1 cellular context compared by ENCODE assay signal in the genomic region with DNA sequence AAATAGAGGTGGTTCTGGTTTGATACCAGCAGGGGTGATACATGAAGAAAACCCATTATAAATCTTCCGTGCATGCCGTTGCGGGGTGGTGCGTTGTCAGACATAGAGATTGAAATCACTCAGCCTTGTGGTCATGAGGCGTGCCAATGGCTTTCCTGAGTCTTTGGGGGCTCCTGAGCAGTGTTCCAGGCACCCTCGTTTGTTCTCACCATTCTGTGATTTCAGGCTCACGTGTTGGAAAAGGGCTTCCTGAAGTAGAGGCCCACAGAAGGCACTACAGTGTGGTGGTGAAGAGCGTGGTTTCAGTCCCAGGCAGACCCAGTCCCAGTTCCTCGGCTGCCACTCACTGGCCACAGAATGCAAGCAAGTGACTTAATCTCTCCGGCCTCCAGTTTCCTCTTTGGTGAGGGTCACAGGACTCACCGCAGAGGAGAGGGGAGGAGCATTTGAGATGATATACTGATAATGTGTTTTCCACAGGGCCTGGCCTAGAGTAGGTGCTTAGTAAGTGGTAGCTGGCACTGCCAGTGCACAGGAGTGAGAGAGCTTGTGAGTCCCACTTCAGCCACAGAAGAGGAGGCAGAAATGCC.
TF ChIP-seq lines count a peak whose summit lies in the region.

No MANE protein-coding gene starts in this region.

TF ChIP-seq in H1, 55 proteins besides CTCF, POLR2A, EP300 and RAD21 (continued from another document):
- TF ChIP-seq HDAC2 (IDR thresholded peaks at IDR 0.05; ENCODE audit: borderline replicate concordance in 1 of 2, low read depth in 2 of 2, low read length in 2 of 2), result no peak
